Comparison of ENCODE assay signal across 1 cellular context in genomic region chr17:64385187-64386083, GRCh38.
TF ChIP-seq lines count a peak whose summit lies in the region.

No MANE protein-coding gene starts in this region.

TF ChIP-seq in HepG2, 621 proteins besides CTCF, POLR2A, EP300 and RAD21 (continued from another document and continues in another):
- TF ChIP-seq, protein P1, sequence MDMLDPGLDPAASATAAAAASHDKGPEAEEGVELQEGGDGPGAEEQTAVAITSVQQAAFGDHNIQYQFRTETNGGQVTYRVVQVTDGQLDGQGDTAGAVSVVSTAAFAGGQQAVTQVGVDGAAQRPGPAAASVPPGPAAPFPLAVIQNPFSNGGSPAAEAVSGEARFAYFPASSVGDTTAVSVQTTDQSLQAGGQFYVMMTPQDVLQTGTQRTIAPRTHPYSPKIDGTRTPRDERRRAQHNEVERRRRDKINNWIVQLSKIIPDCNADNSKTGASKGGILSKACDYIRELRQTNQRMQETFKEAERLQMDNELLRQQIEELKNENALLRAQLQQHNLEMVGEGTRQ (IDR thresholded peaks at IDR 0.05; ENCODE audit: low read depth, low read length), result no peak
- TF ChIP-seq, protein P1 (CRISPR knock-in tag; IDR thresholded peaks at IDR 0.05; ENCODE audit: borderline replicate concordance), result no peak
- TF ChIP-seq ZNF543 (CRISPR knock-in tag; IDR thresholded peaks at IDR 0.05) (peak; percentile 90), CC2D1A (CRISPR knock-in tag; IDR thresholded peaks at IDR 0.05) (peak; percentile 65; the same call in 1 of the 2 replicates), ZSCAN31 (CRISPR knock-in tag; IDR thresholded peaks at IDR 0.05; ENCODE audit: low read depth) (no peak), ZNF574 (CRISPR knock-in tag; IDR thresholded peaks at IDR 0.05) (peak; percentile 85), KIAA2018 (CRISPR knock-in tag; IDR thresholded peaks at IDR 0.05; ENCODE audit: borderline replicate concordance) (no peak), KLF6 (CRISPR knock-in tag; IDR thresholded peaks at IDR 0.05) (peak; percentile 50; the same call in 1 of the 2 replicates), ZNF136 (CRISPR knock-in tag; IDR thresholded peaks at IDR 0.05; ENCODE audit: low read depth) (peak; percentile 92; the same call in 1 of the 2 replicates), KDM4B (CRISPR knock-in tag; IDR thresholded peaks at IDR 0.05) (peak; percentile 89), AHR (CRISPR knock-in tag; IDR thresholded peaks at IDR 0.05) (peak; percentile 79; the same call in 1 of the 2 replicates), ZFP1 (CRISPR knock-in tag; IDR thresholded peaks at IDR 0.05) (peak; percentile 86; the same call in 1 of the 2 replicates), ZNF772 (CRISPR knock-in tag; IDR thresholded peaks at IDR 0.05) (peak; percentile 65), ZNF839 (CRISPR knock-in tag; IDR thresholded peaks at IDR 0.05; ENCODE audit: borderline replicate concordance) (0 out of 2 replicates have a peak, but pooled peaks have one; percentile 17), NKX3-1 (CRISPR knock-in tag; IDR thresholded peaks at IDR 0.05) (no peak; the same call in 1 of the 2 replicates), WIZ (CRISPR knock-in tag; IDR thresholded peaks at IDR 0.05) (peak; percentile 41; the same call in 1 of the 2 replicates), ZNF282 (IDR thresholded peaks at IDR 0.05; ENCODE audit: partially characterized antibody) (no peak), ZNF75D (CRISPR knock-in tag; IDR thresholded peaks at IDR 0.05; ENCODE audit: borderline replicate concordance) (no peak), ZNF678 (CRISPR knock-in tag; IDR thresholded peaks at IDR 0.05) (no peak), SRY (CRISPR knock-in tag; IDR thresholded peaks at IDR 0.05) (no peak), SOX6 (IDR thresholded peaks at IDR 0.05) (no peak), SOX6 (CRISPR knock-in tag; IDR thresholded peaks at IDR 0.05) (peak; percentile 91), ZNF891 (CRISPR knock-in tag; IDR thresholded peaks at IDR 0.05) (no peak; the same call in 1 of the 2 replicates), NCOA5 (CRISPR knock-in tag; IDR thresholded peaks at IDR 0.05) (no peak), SUZ12 (IDR thresholded peaks at IDR 0.05; ENCODE audit: low read depth, low read length) (no peak), SMARCE1 (IDR thresholded peaks at IDR 0.05; ENCODE audit: borderline replicate concordance) (peak; percentile 63; the same call in 1 of the 2 replicates), TAF15 (IDR thresholded peaks at IDR 0.05; ENCODE audit: low read depth, low read length, poor library complexity, severe bottlenecking) (no peak), MYC (CRISPR knock-in tag; IDR thresholded peaks at IDR 0.05; ENCODE audit: borderline replicate concordance) (peak; percentile 91), ZNF225 (CRISPR knock-in tag; IDR thresholded peaks at IDR 0.05) (peak; percentile 93), TBX3 (IDR thresholded peaks at IDR 0.05; ENCODE audit: borderline replicate concordance) (0 out of 2 replicates have a peak, but pooled peaks have one; percentile 40), ZNF879 (CRISPR knock-in tag; IDR thresholded peaks at IDR 0.05) (no peak), JUNB (CRISPR knock-in tag; IDR thresholded peaks at IDR 0.05; ENCODE audit: borderline replicate concordance) (peak; percentile 98), ZNF335 (CRISPR knock-in tag; IDR thresholded peaks at IDR 0.05) (peak; percentile 92)
- TF ChIP-seq, protein P2, sequence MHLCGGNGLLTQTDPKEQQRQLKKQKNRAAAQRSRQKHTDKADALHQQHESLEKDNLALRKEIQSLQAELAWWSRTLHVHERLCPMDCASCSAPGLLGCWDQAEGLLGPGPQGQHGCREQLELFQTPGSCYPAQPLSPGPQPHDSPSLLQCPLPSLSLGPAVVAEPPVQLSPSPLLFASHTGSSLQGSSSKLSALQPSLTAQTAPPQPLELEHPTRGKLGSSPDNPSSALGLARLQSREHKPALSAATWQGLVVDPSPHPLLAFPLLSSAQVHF (CRISPR knock-in tag; IDR thresholded peaks at IDR 0.05), result no peak
- TF ChIP-seq, protein P3, sequence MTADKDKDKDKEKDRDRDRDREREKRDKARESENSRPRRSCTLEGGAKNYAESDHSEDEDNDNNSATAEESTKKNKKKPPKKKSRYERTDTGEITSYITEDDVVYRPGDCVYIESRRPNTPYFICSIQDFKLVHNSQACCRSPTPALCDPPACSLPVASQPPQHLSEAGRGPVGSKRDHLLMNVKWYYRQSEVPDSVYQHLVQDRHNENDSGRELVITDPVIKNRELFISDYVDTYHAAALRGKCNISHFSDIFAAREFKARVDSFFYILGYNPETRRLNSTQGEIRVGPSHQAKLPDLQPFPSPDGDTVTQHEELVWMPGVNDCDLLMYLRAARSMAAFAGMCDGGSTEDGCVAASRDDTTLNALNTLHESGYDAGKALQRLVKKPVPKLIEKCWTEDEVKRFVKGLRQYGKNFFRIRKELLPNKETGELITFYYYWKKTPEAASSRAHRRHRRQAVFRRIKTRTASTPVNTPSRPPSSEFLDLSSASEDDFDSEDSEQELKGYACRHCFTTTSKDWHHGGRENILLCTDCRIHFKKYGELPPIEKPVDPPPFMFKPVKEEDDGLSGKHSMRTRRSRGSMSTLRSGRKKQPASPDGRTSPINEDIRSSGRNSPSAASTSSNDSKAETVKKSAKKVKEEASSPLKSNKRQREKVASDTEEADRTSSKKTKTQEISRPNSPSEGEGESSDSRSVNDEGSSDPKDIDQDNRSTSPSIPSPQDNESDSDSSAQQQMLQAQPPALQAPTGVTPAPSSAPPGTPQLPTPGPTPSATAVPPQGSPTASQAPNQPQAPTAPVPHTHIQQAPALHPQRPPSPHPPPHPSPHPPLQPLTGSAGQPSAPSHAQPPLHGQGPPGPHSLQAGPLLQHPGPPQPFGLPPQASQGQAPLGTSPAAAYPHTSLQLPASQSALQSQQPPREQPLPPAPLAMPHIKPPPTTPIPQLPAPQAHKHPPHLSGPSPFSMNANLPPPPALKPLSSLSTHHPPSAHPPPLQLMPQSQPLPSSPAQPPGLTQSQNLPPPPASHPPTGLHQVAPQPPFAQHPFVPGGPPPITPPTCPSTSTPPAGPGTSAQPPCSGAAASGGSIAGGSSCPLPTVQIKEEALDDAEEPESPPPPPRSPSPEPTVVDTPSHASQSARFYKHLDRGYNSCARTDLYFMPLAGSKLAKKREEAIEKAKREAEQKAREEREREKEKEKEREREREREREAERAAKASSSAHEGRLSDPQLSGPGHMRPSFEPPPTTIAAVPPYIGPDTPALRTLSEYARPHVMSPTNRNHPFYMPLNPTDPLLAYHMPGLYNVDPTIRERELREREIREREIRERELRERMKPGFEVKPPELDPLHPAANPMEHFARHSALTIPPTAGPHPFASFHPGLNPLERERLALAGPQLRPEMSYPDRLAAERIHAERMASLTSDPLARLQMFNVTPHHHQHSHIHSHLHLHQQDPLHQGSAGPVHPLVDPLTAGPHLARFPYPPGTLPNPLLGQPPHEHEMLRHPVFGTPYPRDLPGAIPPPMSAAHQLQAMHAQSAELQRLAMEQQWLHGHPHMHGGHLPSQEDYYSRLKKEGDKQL (CRISPR knock-in tag; IDR thresholded peaks at IDR 0.05; ENCODE audit: low read depth), result peak; percentile 80
- TF ChIP-seq, protein P4, sequence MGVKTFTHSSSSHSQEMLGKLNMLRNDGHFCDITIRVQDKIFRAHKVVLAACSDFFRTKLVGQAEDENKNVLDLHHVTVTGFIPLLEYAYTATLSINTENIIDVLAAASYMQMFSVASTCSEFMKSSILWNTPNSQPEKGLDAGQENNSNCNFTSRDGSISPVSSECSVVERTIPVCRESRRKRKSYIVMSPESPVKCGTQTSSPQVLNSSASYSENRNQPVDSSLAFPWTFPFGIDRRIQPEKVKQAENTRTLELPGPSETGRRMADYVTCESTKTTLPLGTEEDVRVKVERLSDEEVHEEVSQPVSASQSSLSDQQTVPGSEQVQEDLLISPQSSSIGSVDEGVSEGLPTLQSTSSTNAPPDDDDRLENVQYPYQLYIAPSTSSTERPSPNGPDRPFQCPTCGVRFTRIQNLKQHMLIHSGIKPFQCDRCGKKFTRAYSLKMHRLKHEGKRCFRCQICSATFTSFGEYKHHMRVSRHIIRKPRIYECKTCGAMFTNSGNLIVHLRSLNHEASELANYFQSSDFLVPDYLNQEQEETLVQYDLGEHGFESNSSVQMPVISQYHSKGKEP (CRISPR knock-in tag; IDR thresholded peaks at IDR 0.05), result no peak
